9 cellular contexts compared by ENCODE assay signal in the genomic region with DNA sequence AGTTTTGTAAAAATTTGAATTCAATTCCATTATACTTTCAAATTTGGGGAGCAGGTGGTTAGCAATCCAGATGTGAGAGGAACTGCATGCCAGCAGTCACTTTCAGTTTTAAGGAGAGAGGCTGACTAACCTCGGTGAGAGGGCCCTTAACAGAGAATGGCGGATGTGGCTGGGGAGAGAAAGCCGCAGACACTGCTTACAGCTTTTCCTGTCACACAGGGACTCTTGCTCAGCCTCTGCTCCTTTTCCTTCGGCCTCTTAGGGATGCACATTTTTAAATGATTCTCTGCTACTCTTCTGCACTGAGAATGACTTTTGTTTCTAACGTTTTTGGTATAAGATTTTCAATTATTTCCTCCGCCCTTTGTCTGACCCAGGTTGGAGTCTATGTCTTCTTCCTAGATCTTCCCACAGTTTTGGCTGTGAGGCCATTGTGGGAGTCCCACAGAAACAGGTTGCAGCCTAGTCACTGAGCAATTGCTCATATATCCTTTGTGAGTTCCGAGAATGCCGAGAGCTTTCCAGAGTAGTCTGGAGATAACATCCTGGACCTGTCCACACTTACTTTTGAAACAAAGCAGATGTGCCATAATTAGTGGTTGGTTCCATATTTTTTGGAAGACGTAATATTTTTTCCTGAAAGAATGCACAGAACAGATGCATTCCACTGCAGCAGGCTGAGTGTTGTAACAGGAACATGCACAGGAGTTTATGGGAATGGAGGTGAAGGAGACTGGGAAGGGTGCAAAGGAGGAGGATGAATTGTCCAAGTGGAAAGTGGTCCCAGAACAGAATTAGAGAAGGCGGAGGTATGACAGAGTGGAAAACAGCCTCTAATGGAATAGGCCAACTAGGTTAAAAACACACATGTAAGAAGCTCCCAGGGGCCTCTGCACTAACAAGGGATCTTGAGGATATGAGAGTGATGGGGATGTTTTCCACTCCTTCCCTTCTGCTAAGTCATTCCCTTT.
A peak's percentile ranks its signal among the peaks of the same experiment; 100 is the strongest.
DNase-seq lines count a peak whose midpoint lies in the region; ATAC-seq and TF ChIP-seq lines count a peak whose summit lies in the region.
"Had no signal": no experiment of that assay in that cellular context is flagged by ENCODE, and none has a peak within 500 bp of the region (broad histone marks: within the 10 kb centered on the region; RNA-seq: fewer than 3 reads in every experiment).

No MANE protein-coding gene starts in this region.

- peak; percentile 99 for ATAC-seq in GM18498 (IDR thresholded peaks at IDR 0.05; ENCODE audit: unreplicated experiment)
- peak; percentile 97 for ATAC-seq in HG02610 (IDR thresholded peaks at IDR 0.05; ENCODE audit: unreplicated experiment)
- no peak for ATAC-seq in PC-3
- peak; percentile 94 for ATAC-seq in naive thymus-derived CD4-positive, alpha-beta T cell
- no peak for ATAC-seq in esophagus mucosa

- no peak for TF ChIP-seq POLR2A in adrenal gland (IDR thresholded peaks at IDR 0.05)

- H3K27me3 ChIP-seq in PC-3 (ENCODE audit: low read length) (0 out of 2 replicates have a peak, but pooled peaks cover 5% of the 10 kb centered on the region), stomach smooth muscle (ENCODE audit: control insufficient read depth in 1 of 2, insufficient read depth in 2 of 2, low read length in 2 of 2) (no peaks in the 10 kb centered on the region), adrenal gland (no peaks in the 10 kb centered on the region)
- no peaks in the 10 kb centered on the region for H3K27me3 ChIP-seq in naive thymus-derived CD4-positive, alpha-beta T cell (ENCODE audit: control insufficient read depth in 2 of 2, insufficient read depth in 2 of 2, low read length in 2 of 2)

- peaks cover 53% of the 10 kb centered on the region for H3K4me1 Mint-ChIP-seq in activated naive CD4-positive, alpha-beta T cell treated with anti-CD3 and anti-CD28 coated beads, Interleukin-2, amount 50 U/mL, for 24 hours
- peaks cover 33 to 51% (median 48%) of the 10 kb centered on the region in 7 donors for H3K4me1 Mint-ChIP-seq in naive thymus-derived CD4-positive, alpha-beta T cell

- no peaks in the 10 kb centered on the region for H3K79me2 ChIP-seq in PC-3 (ENCODE audit: low read length)

- H3F3A ChIP-seq in PC-3 (ENCODE audit: low read length, unreplicated experiment), result no peaks in the 10 kb centered on the region

- H3K9me3 Mint-ChIP-seq in activated naive CD4-positive, alpha-beta T cell treated with anti-CD3 and anti-CD28 coated beads, Interleukin-2, amount 50 U/mL, for 24 hours, result no peaks in the 10 kb centered on the region
- peaks cover 0 to 2% (median 0%) of the 10 kb centered on the region in 11 donors for H3K9me3 Mint-ChIP-seq in naive thymus-derived CD4-positive, alpha-beta T cell

- H3K4me3 ChIP-seq in PC-3 (ENCODE audit: low read length) (peak overlapping the region; percentile 25; the same call in 1 of the 2 replicates), stomach smooth muscle (ENCODE audit: low read length in 2 of 2) (peak overlapping the region in 1 of 2 donors; percentile 24), adrenal gland (no peak overlapping the region)
- H3K4me3 ChIP-seq in naive thymus-derived CD4-positive, alpha-beta T cell (ENCODE audit: low read length), result peak overlapping the region; percentile 4
- H3K4me3 ChIP-seq: SK-N-MC had no signal

- 44 to 53% (median 52%) methylated on average over 10 of the region's 10 CpGs for WGBS in adrenal gland, 4 donors

- H2AFZ ChIP-seq in PC-3 (ENCODE audit: low read length), result peak overlapping the region; percentile 64; the same call in 1 of the 2 replicates

- TF ChIP-seq CTCF in PC-3 (conservative IDR thresholded peaks at IDR 0.05; ENCODE audit: low read depth, low read length), result no peak
- TF ChIP-seq CTCF in adrenal gland (IDR thresholded peaks at IDR 0.05), result no peak

- H3K9me2 ChIP-seq in PC-3 (replicated peaks; ENCODE audit: low read length), result no peaks in the 10 kb centered on the region

- peak overlapping the region; percentile 92 for H3K27ac Mint-ChIP-seq in activated naive CD4-positive, alpha-beta T cell treated with anti-CD3 and anti-CD28 coated beads, Interleukin-2, amount 50 U/mL, for 24 hours
- H3K27ac Mint-ChIP-seq in naive thymus-derived CD4-positive, alpha-beta T cell, result peak overlapping the region; percentile 44 to 95 (median 86)

- no peaks in the 10 kb centered on the region for H3K36me3 Mint-ChIP-seq in activated naive CD4-positive, alpha-beta T cell treated with anti-CD3 and anti-CD28 coated beads, Interleukin-2, amount 50 U/mL, for 24 hours
- no peaks in the 10 kb centered on the region for H3K36me3 Mint-ChIP-seq in naive thymus-derived CD4-positive, alpha-beta T cell

- H3K4me2 ChIP-seq in PC-3 (ENCODE audit: low read length), result peak overlapping the region; percentile 43

- no TSS peak for BruUV-seq in PC-3 (replicated peaks; lab: Mats Ljungman, UMichigan)

- intact Hi-C loops in PC-3 (cut with micrococcal nuclease) (no loop called here), adrenal gland (cut with DNase I) (no loop called here)
- intact Hi-C loops in naive thymus-derived CD4-positive, alpha-beta T cell (cut with micrococcal nuclease), result loop anchor here (1.0 kb wide), 2 partner anchors 8 to 30 kb away; no protein-coding TSS in a partner anchor

- POLR2A ChIA-PET in PC-3 (lab: Charles Lee; ENCODE audit: unreplicated experiment), result no interaction called here
- POLR2A ChIA-PET in naive thymus-derived CD4-positive, alpha-beta T cell (lab: Charles Lee), result no interaction called here

- H3K9me3 ChIP-seq in PC-3 (ENCODE audit: low read length) (no peaks in the 10 kb centered on the region), stomach smooth muscle (ENCODE audit: control insufficient read depth in 2 of 2, low read length in 2 of 2) (no peaks in the 10 kb centered on the region), adrenal gland (replicated peaks in 1 of 3) (no peaks in the 10 kb centered on the region)
- H3K9me3 ChIP-seq in naive thymus-derived CD4-positive, alpha-beta T cell (ENCODE audit: control insufficient read depth in 2 of 3, low read length in 3 of 3), result no peaks in the 10 kb centered on the region

- H3K27me3 Mint-ChIP-seq in activated naive CD4-positive, alpha-beta T cell treated with anti-CD3 and anti-CD28 coated beads, Interleukin-2, amount 50 U/mL, for 24 hours, result no peaks in the 10 kb centered on the region
- H3K27me3 Mint-ChIP-seq in naive thymus-derived CD4-positive, alpha-beta T cell, result peaks cover 0 to 24% (median 0%) of the 10 kb centered on the region in 5 donors

- H3K36me3 ChIP-seq in PC-3 (ENCODE audit: low read depth, low read length) (no peaks in the 10 kb centered on the region), stomach smooth muscle (ENCODE audit: control insufficient read depth in 2 of 2, insufficient read depth in 2 of 2, low read length in 2 of 2) (no peaks in the 10 kb centered on the region), adrenal gland (replicated peaks in 1 of 2) (no peaks in the 10 kb centered on the region)
- H3K36me3 ChIP-seq in naive thymus-derived CD4-positive, alpha-beta T cell (ENCODE audit: control insufficient read depth in 2 of 3, insufficient read depth in 3 of 3, low read length in 3 of 3), result no peaks in the 10 kb centered on the region

- no peaks in the 10 kb centered on the region for H4K20me1 ChIP-seq in PC-3 (ENCODE audit: low read length)

- DNase-seq in PC-3, result peak; percentile 50
- peak in 8 of 9 donors; percentile 62 to 77 (median 71) for DNase-seq in naive thymus-derived CD4-positive, alpha-beta T cell
- no peak for DNase-seq in adrenal gland

- peak overlapping the region; percentile 70 for H3K4me3 Mint-ChIP-seq in activated naive CD4-positive, alpha-beta T cell treated with anti-CD3 and anti-CD28 coated beads, Interleukin-2, amount 50 U/mL, for 24 hours
- H3K4me3 Mint-ChIP-seq in naive thymus-derived CD4-positive, alpha-beta T cell, result peak overlapping the region; percentile 53 to 77 (median 72)

- H3K9ac ChIP-seq in PC-3 (ENCODE audit: low read length) (no peak overlapping the region), stomach smooth muscle (ENCODE audit: low read length in 2 of 2) (no peak overlapping the region)

- H3K4me1 ChIP-seq in PC-3 (ENCODE audit: insufficient read depth, low read length), result no peaks in the 10 kb centered on the region
- H3K4me1 ChIP-seq in naive thymus-derived CD4-positive, alpha-beta T cell (ENCODE audit: control insufficient read depth in 2 of 2, insufficient read depth in 2 of 2, low read length in 2 of 2), result peaks cover 23 to 34% of the 10 kb centered on the region in 2 donors
- peaks cover 8% of the 10 kb centered on the region for H3K4me1 ChIP-seq in stomach smooth muscle (ENCODE audit: control insufficient read depth, insufficient read depth, low read length)
- H3K4me1 ChIP-seq in adrenal gland (replicated peaks in 1 of 2), result no peaks in the 10 kb centered on the region

- CTCF ChIA-PET in PC-3 (lab: Charles Lee), result no interaction called here
- CTCF ChIA-PET in naive thymus-derived CD4-positive, alpha-beta T cell (lab: Charles Lee), result no interaction called here

- no peak overlapping the region for H3K27ac ChIP-seq in PC-3 (ENCODE audit: low read length)
- H3K27ac ChIP-seq in naive thymus-derived CD4-positive, alpha-beta T cell (ENCODE audit: low read depth, low read length), result peak overlapping the region; percentile 19
- peak overlapping the region; percentile 12 for H3K27ac ChIP-seq in stomach smooth muscle (ENCODE audit: low read length)
- peak overlapping the region in 1 of 5 donors; percentile 17 for H3K27ac ChIP-seq in adrenal gland
- H3K27ac ChIP-seq: SK-N-MC had no signal

Comparison
In these comparisons a context has a peak if more than half of its experiments do, and no peak if none do; other contexts are left out.
1. ATAC-seq: peak in GM18498 (single experiment), HG02610 (single experiment) and naive thymus-derived CD4-positive, alpha-beta T cell (single experiment); none in PC-3 (single experiment) and esophagus mucosa (single experiment).
2. DNase-seq: peak in PC-3 (single experiment) and naive thymus-derived CD4-positive, alpha-beta T cell (8 of 9); none in adrenal gland (0 of 7).
3. H3K4me3 ChIP-seq: peak in PC-3 (single experiment) and naive thymus-derived CD4-positive, alpha-beta T cell (single experiment); none in adrenal gland (0 of 4).
4. intact Hi-C loops: an anchor here in naive thymus-derived CD4-positive, alpha-beta T cell (1.0 kb wide); none called in PC-3 and adrenal gland.